Comparison of ENCODE assay signal across 9 cellular contexts in the genomic region with DNA sequence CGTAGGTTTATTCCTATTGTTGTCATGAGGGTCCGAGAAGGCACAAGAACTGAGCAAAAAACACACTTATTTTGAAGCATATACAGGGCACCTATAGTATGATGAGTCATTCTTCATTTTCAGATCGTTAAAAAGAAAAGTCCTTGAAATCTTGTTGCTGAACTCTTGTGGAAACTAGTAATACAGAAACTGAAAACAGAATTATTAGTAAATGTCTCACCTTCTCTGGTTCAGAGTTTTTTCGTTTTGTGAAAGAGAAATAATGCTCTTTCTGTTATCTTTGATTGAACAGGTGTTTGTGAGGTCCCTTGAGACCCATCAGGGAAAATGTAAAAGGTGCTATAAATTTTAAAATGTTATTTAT.
DNase-seq lines count a peak whose midpoint lies in the region; ATAC-seq and TF ChIP-seq lines count a peak whose summit lies in the region.
"Had no signal": no experiment of that assay in that cellular context is flagged by ENCODE, and none has a peak within 500 bp of the region (broad histone marks: within the 10 kb centered on the region; RNA-seq: fewer than 3 reads in every experiment).

No MANE protein-coding gene starts in this region.

- 54% methylated on average over 4 of the region's 4 CpGs for WGBS in right lobe of liver (ENCODE audit: insufficient coverage, low coverage, low lambda C conversion rate, missing lambda C conversion rate)

- CTCF ChIA-PET in activated CD4-positive, alpha-beta T cell treated with anti-CD3 and anti-CD28 coated beads for 36 hours (lab: Charles Lee): interaction anchor here (1.0 to 2.6 kb wide), 4 partner anchors 12 to 41 kb away, joined by 3 to 7 read pairs (median 5); no protein-coding TSS in a partner anchor

- DNase-seq in activated CD4-positive, alpha-beta T cell treated with anti-CD3 and anti-CD28 coated beads for 36 hours: no peak
- no peak for DNase-seq in activated CD4-positive, alpha-beta T cell treated with anti-CD3 and anti-CD28 coated beads, Interleukin-2, amount 50 U/mL, for 48 hours
- peak; percentile 3 for DNase-seq in activated naive CD8-positive, alpha-beta T cell treated with anti-CD3 and anti-CD28 coated beads for 36 hours
- DNase-seq in right lobe of liver: no peak
- no peak for DNase-seq in NCI-H345 treated with DMSO at 0.1 percent for 48 hours (lab: John Stamatoyannopoulos, UW; ENCODE audit: unreplicated experiment)
- no peak for DNase-seq in stimulated activated naive CD4-positive, alpha-beta T cell (lab: John Stamatoyannopoulos, UW)

- no peak for TF ChIP-seq CTCF in right lobe of liver (IDR thresholded peaks at IDR 0.05)

- no peaks in the 10 kb centered on the region for H3K36me3 ChIP-seq in right lobe of liver
- H3K36me3 ChIP-seq: tibial nerve had no signal

- no peak overlapping the region for H3K27ac ChIP-seq in right lobe of liver
- H3K27ac ChIP-seq: tibial nerve had no signal

- no peak overlapping the region for H3K4me3 Mint-ChIP-seq in activated CD4-positive, alpha-beta T cell treated with anti-CD3 and anti-CD28 coated beads for 36 hours
- H3K4me3 Mint-ChIP-seq in activated naive CD8-positive, alpha-beta T cell treated with anti-CD3 and anti-CD28 coated beads for 36 hours: no peak overlapping the region

- TF ChIP-seq POLR2A in right lobe of liver (IDR thresholded peaks at IDR 0.05): no peak

- H3K4me1 Mint-ChIP-seq in activated CD4-positive, alpha-beta T cell treated with anti-CD3 and anti-CD28 coated beads for 36 hours: peaks cover 30% of the 10 kb centered on the region
- peaks cover 28% of the 10 kb centered on the region for H3K4me1 Mint-ChIP-seq in activated naive CD8-positive, alpha-beta T cell treated with anti-CD3 and anti-CD28 coated beads for 36 hours

- peaks cover 19% of the 10 kb centered on the region for H3K27me3 Mint-ChIP-seq in activated CD4-positive, alpha-beta T cell treated with anti-CD3 and anti-CD28 coated beads for 36 hours
- peaks cover 15% of the 10 kb centered on the region for H3K27me3 Mint-ChIP-seq in activated naive CD8-positive, alpha-beta T cell treated with anti-CD3 and anti-CD28 coated beads for 36 hours

- intact Hi-C loops in activated CD4-positive, alpha-beta T cell treated with anti-CD3 and anti-CD28 coated beads for 36 hours (cut with DNase I, micrococcal nuclease): loop anchor here (1.0 to 5.0 kb wide), 9 partner anchors 11 to 672 kb away; partner anchors contain the start of gene COA6 (in 2 of the 2)
- intact Hi-C loops in right lobe of liver (cut with DNase I): no loop called here

- no peaks in the 10 kb centered on the region for H3K9me3 ChIP-seq in right lobe of liver
- H3K9me3 ChIP-seq: tibial nerve had no signal

- no peak overlapping the region for H3K4me3 ChIP-seq in right lobe of liver
- H3K4me3 ChIP-seq: tibial nerve had no signal

- H3K27ac Mint-ChIP-seq in activated CD4-positive, alpha-beta T cell treated with anti-CD3 and anti-CD28 coated beads for 36 hours: no peak overlapping the region
- peak overlapping the region; percentile 57 for H3K27ac Mint-ChIP-seq in activated naive CD8-positive, alpha-beta T cell treated with anti-CD3 and anti-CD28 coated beads for 36 hours

- no peaks in the 10 kb centered on the region for H3K27me3 ChIP-seq in right lobe of liver
- H3K27me3 ChIP-seq: tibial nerve had no signal

- no peaks in the 10 kb centered on the region for H3K9me3 Mint-ChIP-seq in activated CD4-positive, alpha-beta T cell treated with anti-CD3 and anti-CD28 coated beads for 36 hours (ENCODE audit: low read depth)
- H3K9me3 Mint-ChIP-seq in activated naive CD8-positive, alpha-beta T cell treated with anti-CD3 and anti-CD28 coated beads for 36 hours: peaks cover 2% of the 10 kb centered on the region

- POLR2A ChIA-PET in activated CD4-positive, alpha-beta T cell treated with anti-CD3 and anti-CD28 coated beads for 36 hours (lab: Charles Lee): interaction anchor here (0.7 kb wide), 2 partner anchors 753 to 1683 kb away, joined by 3 to 4 read pairs; no protein-coding TSS in a partner anchor

- no peaks in the 10 kb centered on the region for H3K4me1 ChIP-seq in right lobe of liver
- H3K4me1 ChIP-seq: tibial nerve had no signal

- ATAC-seq in activated CD4-positive, alpha-beta T cell treated with anti-CD3 and anti-CD28 coated beads for 36 hours: peak; percentile 93
- ATAC-seq in GM21381 (IDR thresholded peaks at IDR 0.05; ENCODE audit: unreplicated experiment) (peak; percentile 96), HG03064 (IDR thresholded peaks at IDR 0.05; ENCODE audit: low read depth, unreplicated experiment) (peak; percentile 96), right lobe of liver (no peak)

- no peaks in the 10 kb centered on the region for H3K36me3 Mint-ChIP-seq in activated CD4-positive, alpha-beta T cell treated with anti-CD3 and anti-CD28 coated beads for 36 hours (ENCODE audit: low read depth)
- H3K36me3 Mint-ChIP-seq in activated naive CD8-positive, alpha-beta T cell treated with anti-CD3 and anti-CD28 coated beads for 36 hours: peaks cover 14% of the 10 kb centered on the region

Comparison
In these comparisons a context has a peak if more than half of its experiments do, and no peak if none do; other contexts are left out.
1. ATAC-seq: peak in activated CD4-positive, alpha-beta T cell treated with anti-CD3 and anti-CD28 coated beads for 36 hours (single experiment), GM21381 (single experiment) and HG03064 (single experiment); none in right lobe of liver (0 of 4).
2. intact Hi-C loops: an anchor here in activated CD4-positive, alpha-beta T cell treated with anti-CD3 and anti-CD28 coated beads for 36 hours (1.0 to 5.0 kb wide); none called in right lobe of liver.